Comparison of ENCODE assay signal across 20 cellular contexts in the genomic region with DNA sequence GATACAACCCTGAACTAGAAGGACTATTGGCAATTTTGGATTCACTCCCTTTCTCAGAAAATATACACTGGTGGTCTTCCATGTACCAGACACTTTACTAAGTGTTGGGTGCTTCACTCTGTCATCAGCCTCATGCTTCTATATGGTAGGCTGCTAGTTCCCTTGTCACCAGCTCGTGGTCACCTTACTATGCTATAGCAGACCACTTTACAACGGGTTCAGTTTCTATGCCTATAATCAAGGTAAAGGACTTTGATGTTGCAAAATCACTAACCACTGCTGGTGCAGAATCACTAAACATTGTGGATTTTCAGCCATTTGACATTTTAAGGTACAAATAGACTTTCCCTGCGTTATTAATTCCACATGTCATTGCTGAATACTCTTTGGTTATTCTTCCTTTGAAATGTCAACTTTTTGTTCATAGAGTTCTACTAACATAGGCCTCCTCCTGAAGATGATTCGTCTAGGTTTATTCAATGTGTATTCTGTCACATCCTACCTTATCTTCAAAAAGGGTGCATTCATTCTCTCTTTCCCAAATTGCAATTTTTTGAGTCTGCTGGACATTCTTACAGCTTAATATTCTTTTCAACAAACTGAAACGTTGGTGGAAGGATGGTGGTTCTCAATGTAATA.
"Had no signal": no experiment of that assay in that cellular context is flagged by ENCODE, and none has a peak within 500 bp of the region (broad histone marks: within the 10 kb centered on the region; RNA-seq: fewer than 3 reads in every experiment).

No MANE protein-coding gene starts in this region.

- DNase-seq: activated B cell treated with CpG ODN at 0.5 μM for 24 hours; activated gamma-delta T cell treated with Interleukin-2 at 50 U/mL for 16 hours; activated T-cell treated with anti-CD3 and anti-CD28 coated beads, Interleukin-2, amount 50 U/mL, for 4 hours; amniotic stem cell; central memory CD4-positive, alpha-beta T cell; esophagus squamous epithelium; hypothalamus; kidney; left ventricle myocardium superior; mesendoderm; occipital lobe; SJCRH30; stimulated activated CD4-positive, alpha-beta T cell treated with anti-CD3 and anti-CD28 coated beads, Interleukin-2, amount 100 ng/mL, for 48 hours; stimulated activated naive B cell treated with anti-CD40 and anti-IgM and Interleukin-4, amounts not matched to agents 10 μg/mL and 1 μg/mL and 100 μg/mL, for 72 hours had no signal

- H3K9me3 ChIP-seq: esophagus squamous epithelium, right atrium auricular region, SJCRH30, suprapubic skin had no signal

- H3K4me3 ChIP-seq: coronary artery, esophagus squamous epithelium, right atrium auricular region, SJCRH30, suprapubic skin had no signal

- H3K27me3 Mint-ChIP-seq: activated B cell treated with CpG ODN at 0.5 μM for 24 hours; stimulated activated naive B cell treated with anti-CD40 and anti-IgM and Interleukin-4, amounts not matched to agents 10 μg/mL and 1 μg/mL and 100 μg/mL, for 72 hours had no signal

- H3K27me3 ChIP-seq: esophagus squamous epithelium, right atrium auricular region, SJCRH30, suprapubic skin had no signal

- H3K27ac Mint-ChIP-seq: activated B cell treated with CpG ODN at 0.5 μM for 24 hours; brain; nephron; stimulated activated naive B cell treated with anti-CD40 and anti-IgM and Interleukin-4, amounts not matched to agents 10 μg/mL and 1 μg/mL and 100 μg/mL, for 72 hours; T-helper 2 cell treated with Interferon-gamma antibody and Interleukin-4, amounts not matched to agents 5 μg/mL and 100 μg/mL, for 36 hours had no signal

- H3K4me1 ChIP-seq: esophagus squamous epithelium, right atrium auricular region, SJCRH30, suprapubic skin had no signal

- H3K9me3 Mint-ChIP-seq: activated B cell treated with CpG ODN at 0.5 μM for 24 hours; activated T-cell treated with anti-CD3 and anti-CD28 coated beads, Interleukin-2, amount 50 U/mL, for 4 hours; brain; nephron; T-helper 2 cell treated with Interferon-gamma antibody and Interleukin-4, amounts not matched to agents 5 μg/mL and 100 μg/mL, for 36 hours had no signal

- ATAC-seq: left ventricle myocardium superior; stimulated activated naive B cell treated with anti-CD40 and anti-IgM and Interleukin-4, amounts not matched to agents 10 μg/mL and 1 μg/mL and 100 μg/mL, for 72 hours had no signal

- H3K4me3 Mint-ChIP-seq: activated B cell treated with CpG ODN at 0.5 μM for 24 hours; activated T-cell treated with anti-CD3 and anti-CD28 coated beads, Interleukin-2, amount 50 U/mL, for 4 hours; brain; nephron; stimulated activated naive B cell treated with anti-CD40 and anti-IgM and Interleukin-4, amounts not matched to agents 10 μg/mL and 1 μg/mL and 100 μg/mL, for 72 hours; T-helper 2 cell treated with Interferon-gamma antibody and Interleukin-4, amounts not matched to agents 5 μg/mL and 100 μg/mL, for 36 hours had no signal

- H3K36me3 ChIP-seq: SJCRH30 had no signal

- H3K27ac ChIP-seq: coronary artery, esophagus squamous epithelium, right atrium auricular region, SJCRH30, suprapubic skin had no signal
